1 cellular context compared by ENCODE assay signal in genomic region chr1:56515898-56516538, GRCh38.
A peak's percentile ranks its signal among the peaks of the same experiment; 100 is the strongest.
TF ChIP-seq lines count a peak whose summit lies in the region.

No MANE protein-coding gene starts in this region.

TF ChIP-seq in HEK293, 187 proteins besides CTCF, POLR2A, EP300 and RAD21 (continued from another document):
- TF ChIP-seq ATF2 (tag by site-specific recombination; IDR thresholded peaks at IDR 0.05; ENCODE audit: low read depth) (peak; percentile 76), PRDM1 (tag by site-specific recombination; IDR thresholded peaks at IDR 0.05) (peak; percentile 4; the same call in 1 of the 2 replicates), IKZF3 (tag by site-specific recombination; IDR thresholded peaks at IDR 0.05) (no peak), KLF10 (tag by site-specific recombination; IDR thresholded peaks at IDR 0.05) (no peak)
